In genomic region chr15:47897525-47897924, GRCh38 we compare ENCODE assay signal across 23 cellular contexts.
A peak's percentile ranks its signal among the peaks of the same experiment; 100 is the strongest.
DNase-seq lines count a peak whose midpoint lies in the region; ATAC-seq, FAIRE-seq and TF ChIP-seq lines count a peak whose summit lies in the region.
"Had no signal": no experiment of that assay in that cellular context is flagged by ENCODE, and none has a peak within 500 bp of the region (broad histone marks: within the 10 kb centered on the region; RNA-seq: fewer than 3 reads in every experiment).

No MANE protein-coding gene starts in this region.

- no peaks in the 10 kb centered on the region for H3K4me1 ChIP-seq in mammary epithelial cell (ENCODE audit: insufficient read depth, low read length)
- no peaks in the 10 kb centered on the region for H3K4me1 ChIP-seq in breast epithelium
- H3K4me1 ChIP-seq in keratinocyte (ENCODE audit: control insufficient read depth, extremely low read depth, insufficient read depth, low read length), result peaks cover 12% of the 10 kb centered on the region
- H3K4me1 ChIP-seq: BLaER1 treated with 17β-estradiol and CSF1 and Interleukin-3, amounts not matched to agents 10 nM and 100 nM had no signal

- ATAC-seq in sciatic nerve (no peak), HG03097 (IDR thresholded peaks at IDR 0.05; ENCODE audit: low FRiP score, unreplicated experiment) (no peak), WTC11 (no peak)
- ATAC-seq: CD8-positive, alpha-beta T cell; GM12878; HCT116; HepG2 had no signal

- H3K9ac ChIP-seq in mammary epithelial cell (ENCODE audit: insufficient read depth, low read length), result no peak overlapping the region
- H3K9ac ChIP-seq in keratinocyte (ENCODE audit: control insufficient read depth, extremely low read depth, insufficient read depth, low read length), result no peak overlapping the region
- H3K9ac ChIP-seq: BLaER1 treated with 17β-estradiol and CSF1 and Interleukin-3, amounts not matched to agents 10 nM and 100 nM had no signal

- DNase-seq in mammary epithelial cell, result peak; percentile 6
- DNase-seq in breast epithelium (ENCODE audit: low spot score in 2 of 2), result no peak
- peak; percentile 69 for DNase-seq in epithelial cell of esophagus (ENCODE audit: low read depth)
- DNase-seq in keratinocyte (ENCODE audit: low read depth, low spot score), result no peak
- no peak for DNase-seq in sciatic nerve (ENCODE audit: low spot score)
- DNase-seq in activated naive CD4-positive, alpha-beta T cell treated with Interleukin-2 at 50 U/mL for 16 hours, result no peak
- no peak for DNase-seq in WTC11 (ENCODE audit: low spot score)
- DNase-seq: 8988T; Calu3; CD8-positive, alpha-beta T cell; DMS 273 treated with DMSO at 0.1 percent for 48 hours; DMS53; DND-41; EL; GOT3; H7; HFFc6 had no signal

- in situ Hi-C loops in mammary epithelial cell (cut with MboI; ENCODE audit: low sequenced_read_pairs in 2 of 2), result no loop called here

- TF ChIP-seq POLR2A in breast epithelium (IDR thresholded peaks at IDR 0.05), result no peak

- H3K79me2 ChIP-seq in mammary epithelial cell (ENCODE audit: insufficient read depth, low read length) (no peaks in the 10 kb centered on the region), keratinocyte (ENCODE audit: control insufficient read depth, insufficient read depth, low read length) (no peaks in the 10 kb centered on the region)

- no peak overlapping the region for H3K4me3 Mint-ChIP-seq in WTC11
- H3K4me3 Mint-ChIP-seq: B cell; CD8-positive, alpha-beta T cell; HFFc6 had no signal

- intact Hi-C loops in mammary epithelial cell (cut with micrococcal nuclease) (no loop called here), breast epithelium (cut with DNase I; ENCODE audit: low total_unique reads) (no loop called here), sciatic nerve (cut with DNase I) (no loop called here)

- H2AFZ ChIP-seq in mammary epithelial cell (ENCODE audit: low read depth, low read length) (no peak overlapping the region), keratinocyte (ENCODE audit: control insufficient read depth, low read length) (no peak overlapping the region)

- H3K4me2 ChIP-seq in mammary epithelial cell (ENCODE audit: insufficient read depth, low read depth, low read length) (no peak overlapping the region), keratinocyte (ENCODE audit: control insufficient read depth, extremely low read depth, insufficient read depth, low read depth, low read length) (peak overlapping the region; percentile 38)
- H3K4me2 ChIP-seq: BLaER1 treated with 17β-estradiol and CSF1 and Interleukin-3, amounts not matched to agents 10 nM and 100 nM had no signal

- H3K27me3 ChIP-seq in mammary epithelial cell (ENCODE audit: insufficient read depth, low read length), result no peaks in the 10 kb centered on the region
- H3K27me3 ChIP-seq in breast epithelium, result no peaks in the 10 kb centered on the region
- H3K27me3 ChIP-seq in keratinocyte (ENCODE audit: control insufficient read depth, extremely low read depth, insufficient read depth, low read length), result no peaks in the 10 kb centered on the region
- H3K27me3 ChIP-seq: BLaER1 treated with 17β-estradiol and CSF1 and Interleukin-3, amounts not matched to agents 10 nM and 100 nM had no signal

- POLR2A ChIA-PET in WTC11 (lab: Charles Lee), result no interaction called here

- no peaks in the 10 kb centered on the region for H3K9me1 ChIP-seq in keratinocyte (ENCODE audit: control insufficient read depth, extremely low read depth, insufficient read depth, low read length)

- no peak overlapping the region for H3K27ac Mint-ChIP-seq in WTC11
- H3K27ac Mint-ChIP-seq: B cell; CD8-positive, alpha-beta T cell; HFFc6 had no signal

- no peak for TF ChIP-seq CTCF in mammary epithelial cell (conservative IDR thresholded peaks at IDR 0.05 in 1 of 2, IDR thresholded peaks at IDR 0.05 in 1 of 2; ENCODE audit: extremely low read depth in 1 of 2, insufficient read depth in 1 of 2, low read depth in 1 of 2, low read length in 2 of 2)
- TF ChIP-seq CTCF in breast epithelium (IDR thresholded peaks at IDR 0.05), result no peak
- TF ChIP-seq CTCF in epithelial cell of esophagus (IDR thresholded peaks at IDR 0.05; ENCODE audit: insufficient read depth, low read depth, low read length, missing control alignments), result no peak
- no peak for TF ChIP-seq CTCF in keratinocyte (optimal IDR thresholded peaks at IDR 0.05 in 1 of 3, IDR thresholded peaks at IDR 0.05 in 1 of 3, conservative IDR thresholded peaks at IDR 0.05 in 1 of 3; ENCODE audit: extremely low read depth in 1 of 3, insufficient read depth in 2 of 3, low read length in 3 of 3)
- TF ChIP-seq CTCF in WTC11 (IDR thresholded peaks at IDR 0.05), result no peak

- H3K9me3 Mint-ChIP-seq in WTC11, result peaks cover 17% of the 10 kb centered on the region

- H3K36me3 Mint-ChIP-seq in WTC11, result peaks cover 12% of the 10 kb centered on the region
- H3K36me3 Mint-ChIP-seq: CD8-positive, alpha-beta T cell had no signal

- no peaks in the 10 kb centered on the region for H3K9me3 ChIP-seq in mammary epithelial cell (replicated peaks; ENCODE audit: insufficient read depth, low read length)
- peaks cover 0 to 2% of the 10 kb centered on the region in 2 donors for H3K9me3 ChIP-seq in breast epithelium
- no peaks in the 10 kb centered on the region for H3K9me3 ChIP-seq in keratinocyte (ENCODE audit: control insufficient read depth, low read depth, low read length)

- FAIRE-seq in keratinocyte (lab: Jason Lieb, UNC), result no peak
- FAIRE-seq: GM12878, HepG2 had no signal

- H3K4me3 ChIP-seq in mammary epithelial cell (replicated peaks in 1 of 3; ENCODE audit: insufficient read depth in 1 of 3, low read depth in 2 of 3, low read length in 3 of 3) (no peak overlapping the region), breast epithelium (no peak overlapping the region), epithelial cell of esophagus (ENCODE audit: low read length) (no peak overlapping the region), keratinocyte (ENCODE audit: control insufficient read depth in 2 of 3, extremely low read depth in 1 of 3, insufficient read depth in 2 of 3, low read depth in 1 of 3, low read length in 3 of 3) (no peak overlapping the region)
- H3K4me3 ChIP-seq: BLaER1 treated with 17β-estradiol and CSF1 and Interleukin-3, amounts not matched to agents 10 nM and 100 nM; GM12878 had no signal

- WGBS in mammary epithelial cell (ENCODE audit: low coverage, missing lambda C conversion rate), result 16% methylated on average over 2 of the region's 2 CpGs

- no peaks in the 10 kb centered on the region for H4K20me1 ChIP-seq in mammary epithelial cell (ENCODE audit: insufficient read depth, low read length)
- no peaks in the 10 kb centered on the region for H4K20me1 ChIP-seq in keratinocyte (ENCODE audit: control insufficient read depth, extremely low read depth, insufficient read depth, low read length)
- H4K20me1 ChIP-seq: BLaER1 treated with 17β-estradiol and CSF1 and Interleukin-3, amounts not matched to agents 10 nM and 100 nM had no signal

- CTCF ChIA-PET in mammary epithelial cell (lab: Charles Lee; ENCODE audit: low non-redundant PET) (no interaction called here), WTC11 (lab: Charles Lee) (no interaction called here)

- no peak overlapping the region for H3K27ac ChIP-seq in mammary epithelial cell (ENCODE audit: insufficient read depth, low read depth, low read length)
- H3K27ac ChIP-seq in breast epithelium, result no peak overlapping the region
- H3K27ac ChIP-seq in keratinocyte (ENCODE audit: control insufficient read depth, insufficient read depth, low read length), result no peak overlapping the region
- H3K27ac ChIP-seq: BLaER1 treated with 17β-estradiol and CSF1 and Interleukin-3, amounts not matched to agents 10 nM and 100 nM had no signal

- no TSS peak for BruUV-seq in mammary epithelial cell (replicated peaks; lab: Mats Ljungman, UMichigan)

- dilution Hi-C loops in mammary epithelial cell (cut with HindIII; ENCODE audit: low sequenced_read_pairs) (no loop called here), keratinocyte (cut with MboI; ENCODE audit: extremely low pct_ligation_motif_present, low sequenced_read_pairs) (no loop called here)

- H3K4me1 Mint-ChIP-seq in WTC11, result peaks cover 3% of the 10 kb centered on the region; the same call in 1 of the 2 replicates
- H3K4me1 Mint-ChIP-seq: B cell had no signal

- H3K36me3 ChIP-seq in mammary epithelial cell (ENCODE audit: insufficient read depth, low read length), result no peaks in the 10 kb centered on the region
- no peaks in the 10 kb centered on the region for H3K36me3 ChIP-seq in breast epithelium
- no peaks in the 10 kb centered on the region for H3K36me3 ChIP-seq in keratinocyte (ENCODE audit: control insufficient read depth in 2 of 2, extremely low read depth in 1 of 2, insufficient read depth in 2 of 2, low read length in 2 of 2)
- H3K36me3 ChIP-seq: BLaER1 treated with 17β-estradiol and CSF1 and Interleukin-3, amounts not matched to agents 10 nM and 100 nM had no signal

- H3K27me3 Mint-ChIP-seq in WTC11 (ENCODE audit: low read depth), result peaks cover 5% of the 10 kb centered on the region

TF ChIP-seq in WTC11, 78 proteins besides CTCF, POLR2A, EP300 and RAD21 (continues in another document):
- TF ChIP-seq, protein P1, sequence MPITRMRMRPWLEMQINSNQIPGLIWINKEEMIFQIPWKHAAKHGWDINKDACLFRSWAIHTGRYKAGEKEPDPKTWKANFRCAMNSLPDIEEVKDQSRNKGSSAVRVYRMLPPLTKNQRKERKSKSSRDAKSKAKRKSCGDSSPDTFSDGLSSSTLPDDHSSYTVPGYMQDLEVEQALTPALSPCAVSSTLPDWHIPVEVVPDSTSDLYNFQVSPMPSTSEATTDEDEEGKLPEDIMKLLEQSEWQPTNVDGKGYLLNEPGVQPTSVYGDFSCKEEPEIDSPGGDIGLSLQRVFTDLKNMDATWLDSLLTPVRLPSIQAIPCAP (CRISPR knock-in tag; IDR thresholded peaks at IDR 0.05), result no peak
- TF ChIP-seq TCF7 (CRISPR knock-in tag; IDR thresholded peaks at IDR 0.05; ENCODE audit: low read depth) (no peak), E2F4 (CRISPR knock-in tag; IDR thresholded peaks at IDR 0.05; ENCODE audit: borderline replicate concordance, low read depth) (no peak)

Comparison
In these comparisons a context has a peak if more than half of its experiments do, and no peak if none do; other contexts are left out.
1. DNase-seq: peak in mammary epithelial cell (single experiment) and epithelial cell of esophagus (single experiment); none in breast epithelium (0 of 2), keratinocyte (single experiment), sciatic nerve (single experiment), activated naive CD4-positive, alpha-beta T cell treated with Interleukin-2 at 50 U/mL for 16 hours (single experiment) and WTC11 (single experiment).